In genomic region chr5:142324377-142324870, GRCh38 we compare ENCODE assay signal across 8 cellular contexts. TPM values are rescaled to one million over a fixed set of nuclear protein-coding genes. Genes with fewer than 3 reads are reported as not detected.
A peak's percentile ranks its signal among the peaks of the same experiment; 100 is the strongest.
DNase-seq lines count a peak whose midpoint lies in the region; ATAC-seq, FAIRE-seq and TF ChIP-seq lines count a peak whose summit lies in the region.

No MANE protein-coding gene starts in this region.

- 3% methylated on average over 38 of the region's 42 CpGs; no CpG with 5 or more reads in 1 of the 2 experiments for WGBS in H1 (ENCODE audit: extremely low coverage in 1 of 2, insufficient coverage in 1 of 2, insufficient read length in 1 of 2, insufficient replicate concordance in 2 of 2, low coverage in 1 of 2, low lambda C conversion rate in 2 of 2, missing lambda C conversion rate in 1 of 2), 2 experiments

- peaks cover 29% of the 10 kb centered on the region for H3K23me2 ChIP-seq in H1 (ENCODE audit: low read depth, low read length)

- peaks cover 43 to 46% of the 10 kb centered on the region in 2 donors for H3K27me3 Mint-ChIP-seq in natural killer cell (ENCODE audit: low read depth in 2 of 2)

- peak in 1 of 2 experiments; percentile 19; a peak in 1 of 4 replicates for TF ChIP-seq RAD21 in H1 (IDR thresholded peaks at IDR 0.05 in 1 of 2, conservative IDR thresholded peaks at IDR 0.05 in 1 of 2; ENCODE audit: low read depth in 2 of 2, low read length in 2 of 2)

- H3K18ac ChIP-seq in H1 (ENCODE audit: extremely low read depth, low read length): peak overlapping the region; percentile 92

- H3K36me3 ChIP-seq in RWPE2 (ENCODE audit: low read depth): peaks cover under 1% of the 10 kb centered on the region
- peaks cover 0 to under 1% (median 0%) of the 10 kb centered on the region in 4 experiments; a peak in 1 of 8 replicates for H3K36me3 ChIP-seq in H1 (ENCODE audit: control insufficient read depth in 2 of 4, insufficient read depth in 4 of 4, low read length in 3 of 4)

- no peak for TF ChIP-seq EP300 in H1 (IDR thresholded peaks at IDR 0.05; ENCODE audit: borderline replicate concordance in 1 of 2, low read depth in 2 of 2, low read length in 2 of 2)

- H2BK12ac ChIP-seq in H1 (ENCODE audit: low read depth, low read length): no peak overlapping the region

- H3K27ac Mint-ChIP-seq in natural killer cell: peak overlapping the region; percentile 50 to 69

- peak overlapping the region; percentile 63 for H3K56ac ChIP-seq in H1 (replicated peaks; ENCODE audit: insufficient read length, low read depth, low read length)

- H4K8ac ChIP-seq in H1 (ENCODE audit: extremely low read depth, insufficient read depth, low read length): no peak overlapping the region

- no peaks in the 10 kb centered on the region for H3K9me3 Mint-ChIP-seq in natural killer cell

- peak overlapping the region; percentile 49 to 76 (median 74) for H3K9ac ChIP-seq in H1 (replicated peaks in 1 of 4; ENCODE audit: extremely low read depth in 1 of 4, low read depth in 3 of 4, low read length in 3 of 4)

- H2BK15ac ChIP-seq in H1 (ENCODE audit: low read length): no peak overlapping the region

- H3K79me1 ChIP-seq in H1 (ENCODE audit: low read depth, low read length): no peaks in the 10 kb centered on the region; the same call in none of the 2 replicates

- no peak overlapping the region for H2BK20ac ChIP-seq in H1 (ENCODE audit: low read length)

- no peak overlapping the region for H3K14ac ChIP-seq in H1 (ENCODE audit: insufficient read length)

- no peak overlapping the region for H2AFZ ChIP-seq in H1 (ENCODE audit: low read length)

- no peak overlapping the region for H3K23ac ChIP-seq in H1 (ENCODE audit: insufficient read length)

- peak overlapping the region; percentile 87 for H3K4me3 Mint-ChIP-seq in natural killer cell

- H3K9me3 ChIP-seq in RWPE2 (ENCODE audit: severe bottlenecking): no peaks in the 10 kb centered on the region
- H3K9me3 ChIP-seq in H1 (ENCODE audit: insufficient read depth in 2 of 2, low read depth in 1 of 2, low read length in 1 of 2): no peaks in the 10 kb centered on the region

- peak overlapping the region; percentile 99 for H2BK5ac ChIP-seq in H1 (ENCODE audit: low read depth, low read length)

- H3K4me2 ChIP-seq in H1 (ENCODE audit: insufficient read depth in 1 of 2, low read depth in 2 of 2, low read length in 2 of 2): peak overlapping the region; percentile 95 to 97

- FAIRE-seq in H1 (lab: Jason Lieb, UNC): no peak

- no peaks in the 10 kb centered on the region for H3K36me3 Mint-ChIP-seq in natural killer cell

- H3K27me3 ChIP-seq in RWPE2 (ENCODE audit: insufficient read depth, poor library complexity, severe bottlenecking): no peaks in the 10 kb centered on the region
- H3K27me3 ChIP-seq in H1 (replicated peaks in 1 of 4; ENCODE audit: control insufficient read depth in 3 of 4, extremely low read depth in 1 of 4, insufficient read depth in 3 of 4, low read length in 3 of 4): peaks cover 0 to 5% (median 0%) of the 10 kb centered on the region in 4 experiments; a peak in 2 of 7 replicates

- peak overlapping the region; percentile 63 for H3K4me3 ChIP-seq in RWPE2 (ENCODE audit: severe bottlenecking)
- peak overlapping the region; percentile 51 to 95 (median 90) for H3K4me3 ChIP-seq in H1 (ENCODE audit: extremely low read depth in 1 of 4, insufficient read depth in 2 of 4, low read depth in 3 of 4, low read length in 4 of 4)

- peaks cover 27 to 46% of the 10 kb centered on the region in 2 donors for H3K4me1 Mint-ChIP-seq in natural killer cell

- intact Hi-C loops in natural killer cell (cut with micrococcal nuclease): loop anchor here (2.0 kb wide), 1 partner anchor 32 kb away; no protein-coding TSS in a partner anchor

- POLR2A ChIA-PET in H1 (lab: Charles Lee; ENCODE audit: partially characterized antibody): interaction anchor here (0.6 to 10.7 kb wide), 22 partner anchors 10 to 268 kb away, joined by 3 to 137 read pairs (median 4); no protein-coding TSS in a partner anchor

- TF ChIP-seq CTCF in RWPE2 (IDR thresholded peaks at IDR 0.05; ENCODE audit: poor library complexity, severe bottlenecking) (peak; percentile 27), H1 (IDR thresholded peaks at IDR 0.05; ENCODE audit: control extremely low read depth in 1 of 3, insufficient read depth in 1 of 3, low read depth in 1 of 3, low read length in 3 of 3) (peak in 1 of 3 experiments; percentile 35; a peak in 2 of 4 replicates), natural killer cell (IDR thresholded peaks at IDR 0.05) (peak; percentile 23)

- peaks cover 30 to 34% of the 10 kb centered on the region in 2 experiments for H4K20me1 ChIP-seq in H1 (replicated peaks in 1 of 2; ENCODE audit: control insufficient read depth in 1 of 2, insufficient read depth in 2 of 2, low read length in 2 of 2)

- no peak for TF ChIP-seq POLR2A in H1 (IDR thresholded peaks at IDR 0.05; ENCODE audit: control extremely low read depth in 1 of 2, low read depth in 2 of 2, low read length in 2 of 2)

- H4K5ac ChIP-seq in H1 (ENCODE audit: insufficient read length, low read depth, low read length): no peak overlapping the region

- H4K91ac ChIP-seq in H1 (replicated peaks; ENCODE audit: insufficient read length, low read length): peak overlapping the region; percentile 31

- H3K4me1 ChIP-seq in RWPE2 (ENCODE audit: insufficient read depth, poor library complexity, severe bottlenecking) (peaks cover 44% of the 10 kb centered on the region), H1 (replicated peaks in 1 of 4; ENCODE audit: control insufficient read depth in 3 of 4, insufficient read depth in 4 of 4, low read length in 3 of 4) (peaks cover 17 to 37% (median 23%) of the 10 kb centered on the region in 4 experiments)

- peak; percentile 47 for ATAC-seq in HG02884 (IDR thresholded peaks at IDR 0.05; ENCODE audit: unreplicated experiment)
- ATAC-seq in RWPE2 (ENCODE audit: low read depth): peak; percentile 17
- ATAC-seq in natural killer cell: peak; percentile 65 to 69 (median 65)

- peak overlapping the region; percentile 94 for H3K27ac ChIP-seq in RWPE2 (ENCODE audit: poor library complexity, severe bottlenecking)
- H3K27ac ChIP-seq in H1 (ENCODE audit: low read depth, low read length): peak overlapping the region; percentile 54

- peak overlapping the region; percentile 33 for H3K4ac ChIP-seq in H1 (replicated peaks; ENCODE audit: insufficient read length, low read depth, low read length)

- no peak overlapping the region for H2AK5ac ChIP-seq in H1 (ENCODE audit: low read depth, low read length)

- DNase-seq in stimulated activated CD8-positive, alpha-beta memory T cell treated with anti-CD3 and anti-CD28 coated beads, Interleukin-12 subunit alpha, Interleukin-12 subunit beta, amount 100 ng/mL, for 1 hour (ENCODE audit: low read depth): peak; percentile 10
- no peak for DNase-seq in stimulated activated CD8-positive, alpha-beta memory T cell treated with anti-CD3 and anti-CD28 coated beads, Interleukin-4, amount 100 ng/mL, for 48 hours
- DNase-seq in RWPE2 (ENCODE audit: low spot score): no peak
- DNase-seq in H1 (ENCODE audit: low read depth in 1 of 2, low spot score in 2 of 2): no peak
- DNase-seq in natural killer cell: no peak
- no peak for DNase-seq in GM19238 (ENCODE audit: insufficient read length, low spot score)
- DNase-seq in A172 (ENCODE audit: low spot score): no peak

- peaks cover 51 to 72% of the 10 kb centered on the region in 2 experiments for H3K79me2 ChIP-seq in H1 (ENCODE audit: control insufficient read depth in 1 of 2, insufficient read depth in 2 of 2, low read length in 2 of 2)

- CTCF ChIA-PET in H1 (lab: Charles Lee; ENCODE audit: partially characterized antibody): interaction anchor here (0.9 to 13.7 kb wide), 12 partner anchors 9 to 221 kb away, joined by 3 to 191 read pairs (median 6); no protein-coding TSS in a partner anchor

- H2BK120ac ChIP-seq in H1 (replicated peaks; ENCODE audit: low read depth, low read length): no peak overlapping the region

TF ChIP-seq in H1, 55 proteins besides CTCF, POLR2A, EP300 and RAD21 (continues in another document):
- TF ChIP-seq RFX5 (IDR thresholded peaks at IDR 0.05; ENCODE audit: borderline replicate concordance, low read depth, low read length): no peak
- peak; percentile 19; the same call in 1 of the 2 replicates for TF ChIP-seq RBBP5 (IDR thresholded peaks at IDR 0.05; ENCODE audit: borderline replicate concordance, low read depth, low read length)
- TF ChIP-seq RNF2 (IDR thresholded peaks at IDR 0.05; ENCODE audit: borderline replicate concordance, low read depth, low read length, missing control alignments, poor library complexity, severe bottlenecking): no peak
- no peak for TF ChIP-seq E2F6 (IDR thresholded peaks at IDR 0.05)
- TF ChIP-seq RXRA (IDR thresholded peaks at IDR 0.05; ENCODE audit: insufficient read depth, low read depth, low read length): no peak
- TF ChIP-seq TBP (IDR thresholded peaks at IDR 0.05; ENCODE audit: low read depth, low read length): no peak
- 0 out of 2 replicates have a peak, but pooled peaks have one; percentile 27 for TF ChIP-seq PHF8 (conservative IDR thresholded peaks at IDR 0.05; ENCODE audit: low read depth, low read length)
- no peak for TF ChIP-seq GTF2F1 (IDR thresholded peaks at IDR 0.05; ENCODE audit: borderline replicate concordance, low read depth, low read length)
- no peak for TF ChIP-seq MAFK (IDR thresholded peaks at IDR 0.05; ENCODE audit: low read depth, low read length)
- TF ChIP-seq TAF1 (IDR thresholded peaks at IDR 0.05; ENCODE audit: low read depth, low read length): no peak
- no peak for TF ChIP-seq CBX8 (IDR thresholded peaks at IDR 0.05; ENCODE audit: borderline replicate concordance, low read depth, low read length)
- peak; percentile 28 for TF ChIP-seq KDM4A (IDR thresholded peaks at IDR 0.05; ENCODE audit: low read depth, low read length, severe bottlenecking)
- TF ChIP-seq KDM5A (IDR thresholded peaks at IDR 0.05; ENCODE audit: low read length): no peak

RNA-seq across cellular contexts. Expression of gene SPRY4, which starts 0.4 kb away (rescaled TPM):
- total RNA-seq in H1 (2021; fragmentation: NEBNext Ultra II Directional; extraction: Animal tissue kit (Norgen Biotek cat#: 25700)): 98.2 and 113 TPM in 2 replicates
- polyA plus RNA-seq in H1 (2011; rRNA removed): 59.1 and 80.0 TPM in 2 replicates
- 30.4 TPM for polyA plus RNA-seq in H1 (2011; cell fraction: cytosol; rRNA removed)
- 77.2 TPM for polyA plus RNA-seq in H1 (2011; cell fraction: nucleus; rRNA removed)
- polyA plus RNA-seq in H1 (2012, experiment 1 of 2): 48.8 to 66.0 TPM (median 56.2 TPM) in 4 replicates
- 30.7 TPM for polyA plus RNA-seq in H1 (2012, experiment 2 of 2)
- 97.0 TPM for polyA plus RNA-seq in H1 (2013, experiment 1 of 2)
- 102 TPM for polyA plus RNA-seq in H1 (2013, experiment 2 of 2)
- polyA minus RNA-seq in H1 (2011; rRNA and poly(A)+ RNA removed): 78.2 and 94.7 TPM in 2 replicates
- polyA minus RNA-seq in H1 (2011; cell fraction: cytosol; rRNA and poly(A)+ RNA removed): 44.6 TPM
- polyA minus RNA-seq in H1 (2011; cell fraction: nucleus; rRNA and poly(A)+ RNA removed): 95.5 TPM
- 1 to 10 TPM in 1 of 3 donors, under 1 TPM in 2; 0.20 to 1.3 (median 0.40) TPM for total RNA-seq in natural killer cell
- total RNA-seq in A172 (2014; rRNA removed; shearing (Covaris generic)): 1.9 and 6.7 TPM in 2 replicates

Comparison
In these comparisons a context has a peak if more than half of its experiments do, and no peak if none do; other contexts are left out.
1. RNA of gene SPRY4, which starts 0.4 kb away (total RNA-seq): 98.2 to 113 TPM in H1; 1.9 to 6.7 TPM in A172 and 0.20 to 1.3 TPM in natural killer cell; every median in the first group is over 10 times any median in the second.
2. Peak in every context shown above with its lines, with median percentiles within 50 percentile points of each other: ATAC-seq.